Comparison of ENCODE assay signal across 14 cellular contexts in genomic region chr11:70233511-70233919, GRCh38. TPM values are rescaled to one million over a fixed set of nuclear protein-coding genes. Genes with fewer than 3 reads are reported as not detected.
A peak's percentile ranks its signal among the peaks of the same experiment; 100 is the strongest.
DNase-seq lines count a peak whose midpoint lies in the region; ATAC-seq and TF ChIP-seq lines count a peak whose summit lies in the region.
"Had no signal": no experiment of that assay in that cellular context is flagged by ENCODE, and none has a peak within 500 bp of the region (broad histone marks: within the 10 kb centered on the region; RNA-seq: fewer than 3 reads in every experiment).

No MANE protein-coding gene starts in this region.

- TF ChIP-seq CTCF in foreskin keratinocyte (conservative IDR thresholded peaks at IDR 0.05), result no peak
- no peak for TF ChIP-seq CTCF in heart left ventricle (IDR thresholded peaks at IDR 0.05)
- no peak for TF ChIP-seq CTCF in gastrocnemius medialis (IDR thresholded peaks at IDR 0.05 in 4 of 5, conservative IDR thresholded peaks at IDR 0.05 in 1 of 5)
- TF ChIP-seq CTCF in esophagus muscularis mucosa (IDR thresholded peaks at IDR 0.05), result no peak

- H3K9me3 ChIP-seq in GM23248 (ENCODE audit: low read depth) (no peaks in the 10 kb centered on the region), heart left ventricle (peaks cover 0 to 6% (median 0%) of the 10 kb centered on the region in 12 donors), gastrocnemius medialis (no peaks in the 10 kb centered on the region), esophagus muscularis mucosa (no peaks in the 10 kb centered on the region)
- H3K9me3 ChIP-seq: lower lobe of right lung had no signal

- no peaks in the 10 kb centered on the region for H3K36me3 ChIP-seq in GM23248 (ENCODE audit: low read depth)
- no peaks in the 10 kb centered on the region for H3K36me3 ChIP-seq in heart left ventricle
- H3K36me3 ChIP-seq in gastrocnemius medialis, result no peaks in the 10 kb centered on the region
- H3K36me3 ChIP-seq in esophagus muscularis mucosa, result no peaks in the 10 kb centered on the region
- H3K36me3 ChIP-seq: lower lobe of right lung had no signal

- no peak for TF ChIP-seq EP300 in esophagus muscularis mucosa (IDR thresholded peaks at IDR 0.05)

- H3K27ac ChIP-seq in GM23248 (no peak overlapping the region), foreskin keratinocyte (no peak overlapping the region), heart left ventricle (no peak overlapping the region), gastrocnemius medialis (no peak overlapping the region), esophagus muscularis mucosa (replicated peaks in 1 of 4) (no peak overlapping the region)
- H3K27ac ChIP-seq: lower lobe of right lung, SK-N-MC had no signal

- DNase-seq in ACHN, result peak; percentile 84
- DNase-seq in GM23248, result peak; percentile 91
- peak; percentile 99 to 100 for DNase-seq in foreskin keratinocyte
- DNase-seq in heart left ventricle, result no peak
- no peak for DNase-seq in gastrocnemius medialis
- DNase-seq in esophagus muscularis mucosa (ENCODE audit: extremely low spot score), result no peak
- DNase-seq: activated T-cell treated with anti-CD3 and anti-CD28 coated beads for 4 hours; DMS153; effector memory CD4-positive, alpha-beta T cell; lower lobe of right lung; NCI-H1105 had no signal

- H2AFZ ChIP-seq in GM23248, result no peak overlapping the region

- H3K27me3 ChIP-seq in GM23248 (replicated peaks; ENCODE audit: insufficient read depth), result peaks cover 33% of the 10 kb centered on the region
- peaks cover 34% of the 10 kb centered on the region for H3K27me3 ChIP-seq in foreskin keratinocyte
- H3K27me3 ChIP-seq in heart left ventricle, result no peaks in the 10 kb centered on the region
- H3K27me3 ChIP-seq in gastrocnemius medialis, result no peaks in the 10 kb centered on the region
- H3K27me3 ChIP-seq in esophagus muscularis mucosa, result no peaks in the 10 kb centered on the region

- in situ Hi-C loops in ACHN (cut with HindIII; ENCODE audit: low pct_ligation_motif_present, low pct_unique_long_range_greater_than_20kb, low sequenced_read_pairs), result no loop called here
- in situ Hi-C loops in GM23248 (cut with MboI), result no loop called here
- in situ Hi-C loops in gastrocnemius medialis (cut with MboI; ENCODE audit: low sequenced_read_pairs in 4 of 4), result no loop called here

- no peaks in the 10 kb centered on the region for H3K9me2 ChIP-seq in GM23248 (ENCODE audit: insufficient read depth)

- H3F3A ChIP-seq in GM23248 (ENCODE audit: insufficient read depth), result peaks cover 14% of the 10 kb centered on the region

- 27% methylated on average over 11 of the region's 11 CpGs for WGBS in GM23248 (ENCODE audit: low coverage in 1 of 2, low lambda C conversion rate in 2 of 2, missing lambda C conversion rate in 2 of 2), 2 experiments
- 68 to 72% (median 70%) methylated on average over 11 of the region's 11 CpGs for WGBS in heart left ventricle, 4 donors
- WGBS in esophagus muscularis mucosa, result 57% methylated on average over 11 of the region's 11 CpGs

- no peaks in the 10 kb centered on the region for H3K4me1 ChIP-seq in GM23248 (ENCODE audit: insufficient read depth)
- H3K4me1 ChIP-seq in foreskin keratinocyte, result peaks cover 4% of the 10 kb centered on the region
- H3K4me1 ChIP-seq in heart left ventricle, result peaks cover 0 to 14% (median 7%) of the 10 kb centered on the region in 12 donors
- H3K4me1 ChIP-seq in gastrocnemius medialis, result peaks cover 4 to 12% of the 10 kb centered on the region in 2 donors
- no peaks in the 10 kb centered on the region for H3K4me1 ChIP-seq in esophagus muscularis mucosa
- H3K4me1 ChIP-seq: lower lobe of right lung had no signal

- intact Hi-C loops in heart left ventricle (cut with DNase I), result no loop called here
- intact Hi-C loops in gastrocnemius medialis (cut with DNase I; ENCODE audit: low total_unique reads), result no loop called here
- intact Hi-C loops in esophagus muscularis mucosa (cut with DNase I), result no loop called here

- H3K4me2 ChIP-seq in GM23248 (ENCODE audit: unreplicated experiment), result no peak overlapping the region

- ATAC-seq in SK-N-SH treated with all-trans-retinoic acid at 6 μM for 48 hours (peak; percentile 69), foreskin keratinocyte (peak; percentile 96), heart left ventricle (no peak), gastrocnemius medialis (no peak), HG03571 (IDR thresholded peaks at IDR 0.05; ENCODE audit: unreplicated experiment) (no peak)

- no peak overlapping the region for H3K9ac ChIP-seq in GM23248

- TF ChIP-seq POLR2A in heart left ventricle (IDR thresholded peaks at IDR 0.05) (no peak), gastrocnemius medialis (IDR thresholded peaks at IDR 0.05) (no peak), esophagus muscularis mucosa (IDR thresholded peaks at IDR 0.05; ENCODE audit: low read depth) (no peak)

- H3K4me3 ChIP-seq in GM23248, result no peak overlapping the region
- H3K4me3 ChIP-seq in heart left ventricle, result no peak overlapping the region
- no peak overlapping the region for H3K4me3 ChIP-seq in gastrocnemius medialis
- no peak overlapping the region for H3K4me3 ChIP-seq in esophagus muscularis mucosa
- H3K4me3 ChIP-seq: lower lobe of right lung, SK-N-MC had no signal

- no peaks in the 10 kb centered on the region for H4K20me1 ChIP-seq in GM23248 (ENCODE audit: insufficient read depth)

- no peaks in the 10 kb centered on the region for H3K79me2 ChIP-seq in GM23248 (ENCODE audit: insufficient read depth)

TF ChIP-seq in SK-N-SH treated with all-trans-retinoic acid at 6 μM for 48 hours, 23 proteins besides CTCF, POLR2A, EP300 and RAD21 (continues in another document):
- no peak for TF ChIP-seq ZC3H10 (CRISPR knock-in tag; IDR thresholded peaks at IDR 0.05)
- no peak for TF ChIP-seq BACH2 (CRISPR knock-in tag; IDR thresholded peaks at IDR 0.05; ENCODE audit: borderline replicate concordance)
- no peak for TF ChIP-seq GLIS3 (CRISPR knock-in tag; IDR thresholded peaks at IDR 0.05)
- TF ChIP-seq TSHZ2 (CRISPR knock-in tag; IDR thresholded peaks at IDR 0.05), result no peak
- TF ChIP-seq ZFP3 (CRISPR knock-in tag; IDR thresholded peaks at IDR 0.05), result no peak
- TF ChIP-seq RARB (CRISPR knock-in tag; IDR thresholded peaks at IDR 0.05), result no peak
- TF ChIP-seq POU6F1 (CRISPR knock-in tag; IDR thresholded peaks at IDR 0.05; ENCODE audit: borderline replicate concordance, low read depth), result no peak
- no peak for TF ChIP-seq ZNF565 (CRISPR knock-in tag; conservative IDR thresholded peaks at IDR 0.05; ENCODE audit: low read depth)

RNA-seq across cellular contexts. Expression of gene FADD, which starts 30.4 kb away (rescaled TPM):
- total RNA-seq in GM23248 (2014; rRNA removed; shearing (Covaris generic)), result 32.0 and 42.7 TPM in 2 replicates
- polyA plus RNA-seq in GM23248 (2016; fragmentation: Nextera tagmentation; extraction: Ambion mirVana), result 37.8 and 38.3 TPM in 2 replicates
- 46.6 and 48.7 TPM in 2 replicates for total RNA-seq in foreskin keratinocyte
- polyA plus RNA-seq in foreskin keratinocyte, result 47.7 and 52.2 TPM in 2 replicates
- total RNA-seq in heart left ventricle, result 10 to 100 TPM in 6 of 9 donors, 1 to 10 TPM in 3; 8.9 to 24.4 (median 10.2) TPM
- 10 to 100 TPM in 1 of 2 donors, 1 to 10 TPM in 1; 8.5 to 18.7 TPM for polyA plus RNA-seq in heart left ventricle
- total RNA-seq in gastrocnemius medialis, result 10 to 100 TPM in 2 of 4 donors, 1 to 10 TPM in 2; 6.9 to 17.3 (median 10.4) TPM
- total RNA-seq in esophagus muscularis mucosa, result 10 to 100 TPM; 14.5 to 33.3 (median 21.5) TPM

RNA-seq across cellular contexts. Expression of gene PPFIA1, which starts 37.0 kb away (rescaled TPM):
- 30.2 and 36.9 TPM in 2 replicates for total RNA-seq in GM23248 (2014; rRNA removed; shearing (Covaris generic))
- polyA plus RNA-seq in GM23248 (2016; fragmentation: Nextera tagmentation; extraction: Ambion mirVana), result 19.9 and 22.8 TPM in 2 replicates
- total RNA-seq in foreskin keratinocyte, result 30.0 and 32.2 TPM in 2 replicates
- polyA plus RNA-seq in foreskin keratinocyte, result 11.9 and 14.3 TPM in 2 replicates
- 10 to 100 TPM; 32.2 to 53.1 (median 40.7) TPM for total RNA-seq in heart left ventricle
- polyA plus RNA-seq in heart left ventricle, result 10 to 100 TPM; 15.8 to 28.0 TPM
- total RNA-seq in gastrocnemius medialis, result 10 to 100 TPM; 36.3 to 90.6 (median 46.0) TPM
- total RNA-seq in esophagus muscularis mucosa, result 10 to 100 TPM; 46.3 to 51.5 (median 47.2) TPM

Comparison
In these comparisons a context has a peak if more than half of its experiments do, and no peak if none do; other contexts are left out.
1. DNase-seq: peak in ACHN (single experiment), GM23248 (single experiment) and foreskin keratinocyte (2 of 2); none in heart left ventricle (0 of 5), gastrocnemius medialis (0 of 2) and esophagus muscularis mucosa (single experiment).
2. ATAC-seq: peak in SK-N-SH treated with all-trans-retinoic acid at 6 μM for 48 hours (single experiment) and foreskin keratinocyte (single experiment); none in heart left ventricle (0 of 4), gastrocnemius medialis (0 of 2) and HG03571 (single experiment).